12 cellular contexts compared by ENCODE assay signal in the genomic region with DNA sequence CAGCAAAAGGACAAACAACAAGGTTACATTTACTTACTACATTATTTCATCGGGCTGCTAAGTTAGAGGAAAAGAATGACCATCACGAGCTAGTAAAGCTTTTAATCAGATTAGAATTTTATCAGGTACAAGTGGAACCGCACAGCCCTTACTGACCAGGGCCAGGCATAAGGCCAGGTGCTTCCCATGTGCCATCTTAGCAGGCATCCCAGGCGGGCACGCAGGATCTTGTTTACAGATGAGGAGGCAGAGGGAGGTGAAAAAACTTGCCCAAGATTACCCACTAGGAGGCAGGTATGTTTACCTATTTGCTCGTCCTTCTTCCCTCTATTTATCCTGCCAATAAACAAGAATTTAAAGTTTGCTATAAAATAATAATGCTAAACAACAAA. TPM values are rescaled to one million over a fixed set of nuclear protein-coding genes. Genes with fewer than 3 reads are reported as not detected.
DNase-seq lines count a peak whose midpoint lies in the region; ATAC-seq, FAIRE-seq and TF ChIP-seq lines count a peak whose summit lies in the region.
"Had no signal": no experiment of that assay in that cellular context is flagged by ENCODE, and none has a peak within 500 bp of the region (broad histone marks: within the 10 kb centered on the region; RNA-seq: fewer than 3 reads in every experiment).

No MANE protein-coding gene starts in this region.

- no peaks in the 10 kb centered on the region for H3K9me3 Mint-ChIP-seq in activated CD4-positive, alpha-beta T cell treated with anti-CD3 and anti-CD28 coated beads for 36 hours (ENCODE audit: low read depth)
- no peaks in the 10 kb centered on the region for H3K9me3 Mint-ChIP-seq in progenitor cell of endocrine pancreas (ENCODE audit: low read depth)

- H2AFZ ChIP-seq in K562 (ENCODE audit: low read depth, low read length) = no peak overlapping the region

- H3K4me3 Mint-ChIP-seq in activated CD4-positive, alpha-beta T cell treated with anti-CD3 and anti-CD28 coated beads for 36 hours = no peak overlapping the region
- H3K4me3 Mint-ChIP-seq in progenitor cell of endocrine pancreas (ENCODE audit: low read depth) = no peak overlapping the region

- no peak overlapping the region for H3K27ac ChIP-seq in K562 (ENCODE audit: extremely low read depth, low read depth, low read length)
- H3K27ac ChIP-seq: KMS-11 had no signal

- CTCF ChIA-PET in activated CD4-positive, alpha-beta T cell treated with anti-CD3 and anti-CD28 coated beads for 36 hours (lab: Charles Lee) = interaction anchor here (1.0 to 2.2 kb wide), 6 partner anchors 9 to 164 kb away, joined by 3 to 6 read pairs (median 5); no protein-coding TSS in a partner anchor
- CTCF ChIA-PET in K562 (lab: Yijun Ruan, JAX; ENCODE audit: low intra/inter-chr PET ratio) = no interaction called here

- no peak overlapping the region for H3K4me2 ChIP-seq in K562 (ENCODE audit: insufficient read depth, low read length)
- H3K4me2 ChIP-seq: KMS-11 had no signal

- WGBS in K562 (ENCODE audit: insufficient coverage, low coverage, missing lambda C conversion rate) = 59% methylated on average over 6 of the region's 6 CpGs

- peaks cover 68% of the 10 kb centered on the region for H3K36me3 ChIP-seq in K562 (ENCODE audit: control insufficient read depth, insufficient read depth, low read length)

- H3K79me2 ChIP-seq in K562 (ENCODE audit: control insufficient read depth, insufficient read depth, low read length) = peaks cover 98% of the 10 kb centered on the region

- ATAC-seq in activated CD4-positive, alpha-beta T cell treated with anti-CD3 and anti-CD28 coated beads for 36 hours = no peak
- ATAC-seq in K562 = no peak

- no peak for TF ChIP-seq RAD21 in K562 (CRISPR knock-in tag; conservative IDR thresholded peaks at IDR 0.05 in 1 of 2, IDR thresholded peaks at IDR 0.05 in 1 of 2)

- no peaks in the 10 kb centered on the region for H3K27me3 Mint-ChIP-seq in activated CD4-positive, alpha-beta T cell treated with anti-CD3 and anti-CD28 coated beads for 36 hours
- no peaks in the 10 kb centered on the region for H3K27me3 Mint-ChIP-seq in progenitor cell of endocrine pancreas

- TF ChIP-seq CTCF in K562 (IDR thresholded peaks at IDR 0.05 in 2 of 3, conservative IDR thresholded peaks at IDR 0.05 in 1 of 3; ENCODE audit: insufficient read depth in 2 of 3, low read depth in 1 of 3, low read length in 3 of 3) (no peak), progenitor cell of endocrine pancreas (IDR thresholded peaks at IDR 0.05; ENCODE audit: unreplicated experiment) (no peak)

- TF ChIP-seq POLR2A in K562 (conservative IDR thresholded peaks at IDR 0.05) = no peak

- peaks cover 14% of the 10 kb centered on the region for H3K9me1 ChIP-seq in K562 (ENCODE audit: control insufficient read depth, insufficient read depth, low read length)

- H3K27me3 ChIP-seq in K562 (ENCODE audit: control insufficient read depth in 2 of 2, insufficient read depth in 2 of 2, low read length in 2 of 2) = no peaks in the 10 kb centered on the region

- TF ChIP-seq EP300 in K562 (IDR thresholded peaks at IDR 0.05; ENCODE audit: low read length) = no peak

- H3K9ac ChIP-seq in K562 (ENCODE audit: insufficient read depth in 1 of 2, low read depth in 2 of 2, low read length in 2 of 2) = no peak overlapping the region
- H3K9ac ChIP-seq: KMS-11 had no signal

- POLR2A ChIA-PET in activated CD4-positive, alpha-beta T cell treated with anti-CD3 and anti-CD28 coated beads for 36 hours (lab: Charles Lee) = no interaction called here
- POLR2A ChIA-PET in K562 (lab: Yijun Ruan, JAX) = interaction anchor here (0.6 to 2.8 kb wide), 7 partner anchors 9 to 156 kb away, joined by 3 to 13 read pairs (median 4); no protein-coding TSS in a partner anchor

- H3K4me3 ChIP-seq in K562 = no peak overlapping the region

- peaks cover 96% of the 10 kb centered on the region for H3K4me1 Mint-ChIP-seq in activated CD4-positive, alpha-beta T cell treated with anti-CD3 and anti-CD28 coated beads for 36 hours
- peaks cover 83% of the 10 kb centered on the region for H3K4me1 Mint-ChIP-seq in progenitor cell of endocrine pancreas (ENCODE audit: low read depth)

- no peak for DNase-seq in activated CD4-positive, alpha-beta T cell treated with anti-CD3 and anti-CD28 coated beads for 36 hours
- no peak for DNase-seq in activated CD4-positive, alpha-beta T cell treated with anti-CD3 and anti-CD28 coated beads for 4 hours
- peak; percentile 58 for DNase-seq in HT-29 (ENCODE audit: low spot score)
- no peak for DNase-seq in K562 (ENCODE audit: extremely low read depth in 1 of 4, low spot score in 3 of 4)
- no peak for DNase-seq in progenitor cell of endocrine pancreas (ENCODE audit: low spot score, unreplicated experiment)
- DNase-seq in T-helper 1 cell = no peak
- DNase-seq in dermis blood vessel endothelial cell = no peak
- no peak for DNase-seq in LoVo (ENCODE audit: low spot score)
- DNase-seq: aorta, GOT3, SHP77 treated with DMSO at 0.1 percent for 48 hours had no signal

- BruUV-seq in K562 (replicated peaks; lab: Mats Ljungman, UMichigan) = no TSS peak

- in situ Hi-C loops in K562 (cut with MboI) = no loop called here

- H3K36me3 Mint-ChIP-seq in activated CD4-positive, alpha-beta T cell treated with anti-CD3 and anti-CD28 coated beads for 36 hours (ENCODE audit: low read depth) = peaks cover 77% of the 10 kb centered on the region
- H3K36me3 Mint-ChIP-seq in progenitor cell of endocrine pancreas (ENCODE audit: insufficient read depth) = peaks cover 37% of the 10 kb centered on the region

- peaks cover 42% of the 10 kb centered on the region for H4K20me1 ChIP-seq in K562 (replicated peaks; ENCODE audit: control insufficient read depth, insufficient read depth, low read length)

- H3K9me3 ChIP-seq in K562 (replicated peaks; ENCODE audit: control insufficient read depth, insufficient read depth, low read depth, low read length) = no peaks in the 10 kb centered on the region

- peak overlapping the region; percentile 2 for H3K27ac Mint-ChIP-seq in activated CD4-positive, alpha-beta T cell treated with anti-CD3 and anti-CD28 coated beads for 36 hours
- H3K27ac Mint-ChIP-seq in progenitor cell of endocrine pancreas = peak overlapping the region; percentile 88

- intact Hi-C loops in activated CD4-positive, alpha-beta T cell treated with anti-CD3 and anti-CD28 coated beads for 36 hours (cut with DNase I, micrococcal nuclease) = no loop called here
- intact Hi-C loops in K562 (cut with micrococcal nuclease) = loop anchor here (10.0 kb wide), 1 partner anchor 296 kb away; no protein-coding TSS in a partner anchor

- peaks cover 6 to 42% of the 10 kb centered on the region in 2 experiments; a peak in 4 of 5 replicates for H3K4me1 ChIP-seq in K562 (replicated peaks in 1 of 2; ENCODE audit: control insufficient read depth in 2 of 2, insufficient read depth in 2 of 2, low read length in 2 of 2)

- no peak for FAIRE-seq in K562 (lab: Jason Lieb, UNC)

TF ChIP-seq in K562, 482 proteins besides CTCF, POLR2A, EP300 and RAD21 (continues in another document):
- TF ChIP-seq SMAD1 (IDR thresholded peaks at IDR 0.05; ENCODE audit: low read depth, low read length, partially characterized antibody) (no peak), ZFX (CRISPR knock-in tag; IDR thresholded peaks at IDR 0.05) (0 out of 2 replicates have a peak, but pooled peaks have one; percentile 18), CCAR2 (IDR thresholded peaks at IDR 0.05; ENCODE audit: low read depth, low read length) (no peak), PHB (CRISPR knock-in tag; IDR thresholded peaks at IDR 0.05) (no peak), ELK1 (CRISPR knock-in tag; IDR thresholded peaks at IDR 0.05) (no peak)

RNA-seq across cellular contexts. Expression of gene EZR, which starts 10.7 kb away (rescaled TPM):
- 100 to 1,000 TPM; 197 to 203 TPM for total RNA-seq in activated CD4-positive, alpha-beta T cell treated with anti-CD3 and anti-CD28 coated beads for 36 hours
- total RNA-seq in HT-29 (2014; rRNA removed; shearing (Covaris generic)) = 277 and 282 TPM in 2 replicates
- 49.5 and 70.7 TPM in 2 replicates for total RNA-seq in K562 (2011; cell fraction: chromatin; rRNA removed; ENCODE audit: low replicate concordance)
- total RNA-seq in K562 (2011; cell fraction: nucleolus; rRNA removed) = 37.9 and 45.2 TPM in 2 replicates
- total RNA-seq in K562 (2011; cell fraction: nucleoplasm; rRNA removed) = 44.1 and 48.1 TPM in 2 replicates
- total RNA-seq in K562 (2014; rRNA removed) (161 and 162 TPM in 2 replicates), K562 (2014; rRNA removed; fragmentation: Illumina TruSeq; extraction: Trizol) (71.5 and 72.7 TPM in 2 replicates), K562 (2015; rRNA removed; fragmentation: Illumina TruSeq; extraction: Trizol) (110 and 117 TPM in 2 replicates), K562 (2021) (125 and 143 TPM in 2 replicates), progenitor cell of endocrine pancreas (258 and 274 TPM in 2 replicates), dermis blood vessel endothelial cell (90.7 and 105 TPM in 2 replicates)
- polyA plus RNA-seq in K562 (2011; rRNA removed) (104 and 135 TPM in 2 replicates), K562 (2014; fragmentation: Illumina TruSeq; extraction: Trizol) (93.0 and 101 TPM in 2 replicates), K562 (2014; fragmentation: Nextera tagmentation; extraction: Ambion mirVana) (10 to 100 TPM; 36.5 to 63.6 TPM), K562 (2014; rRNA removed) (91.5 and 114 TPM in 2 replicates)
- 78.6 and 88.6 TPM in 2 replicates for polyA plus RNA-seq in K562 (2011; cell fraction: cytosol; rRNA removed)
- polyA plus RNA-seq in K562 (2011; cell fraction: nucleus; rRNA removed) = 91.7 and 156 TPM in 2 replicates
- polyA plus RNA-seq in K562 (2012) = 120 and 126 TPM in 2 replicates
- polyA minus RNA-seq in K562 (2011; rRNA and poly(A)+ RNA removed) = 100 and 114 TPM in 2 replicates
- 69.7 and 85.1 TPM in 2 replicates for polyA minus RNA-seq in K562 (2011; cell fraction: cytosol; rRNA and poly(A)+ RNA removed)
- 20.1 and 54.6 TPM in 2 replicates for polyA minus RNA-seq in K562 (2011; cell fraction: nucleus; rRNA and poly(A)+ RNA removed)
